Comparison of ENCODE assay signal across 16 cellular contexts in genomic region chr16:19331794-19332193, GRCh38. TPM values are rescaled to one million over a fixed set of nuclear protein-coding genes. Genes with fewer than 3 reads are reported as not detected.
DNase-seq lines count a peak whose midpoint lies in the region; ATAC-seq, FAIRE-seq and TF ChIP-seq lines count a peak whose summit lies in the region.
"Had no signal": no experiment of that assay in that cellular context is flagged by ENCODE, and none has a peak within 500 bp of the region (broad histone marks: within the 10 kb centered on the region; RNA-seq: fewer than 3 reads in every experiment).

No MANE protein-coding gene starts in this region.

- intact Hi-C loops in PC-9 (cut with micrococcal nuclease; ENCODE audit: unreplicated experiment): no loop called here
- intact Hi-C loops in K562 (cut with micrococcal nuclease): no loop called here
- intact Hi-C loops in stomach (cut with DNase I; ENCODE audit: low total_unique reads): no loop called here

- POLR2A ChIA-PET in PC-9 (lab: Charles Lee; ENCODE audit: unreplicated experiment): no interaction called here
- POLR2A ChIA-PET in K562 (lab: Yijun Ruan, JAX): interaction anchor here (0.5 to 0.6 kb wide), 2 partner anchors 14 to 125 kb away, joined by 3 read pairs; no protein-coding TSS in a partner anchor

- DNase-seq in PC-9 (no peak), K562 (ENCODE audit: extremely low read depth in 1 of 4, low spot score in 3 of 4) (peak in 1 of 4 experiments; percentile 23), stomach (no peak), NCI-H2081 (lab: John Stamatoyannopoulos, UW) (no peak), NCI-H187 (lab: John Stamatoyannopoulos, UW) (no peak)
- DNase-seq: Caco-2; CD4-positive, alpha-beta memory T cell; DND-41; GM23248; H9; HFFc6 had no signal

- CTCF ChIA-PET in PC-9 (lab: Charles Lee): no interaction called here
- CTCF ChIA-PET in K562 (lab: Yijun Ruan, JAX; ENCODE audit: low intra/inter-chr PET ratio): no interaction called here

- H3K4me1 ChIP-seq in PC-9 (replicated peaks; ENCODE audit: insufficient read depth) (peaks cover 21% of the 10 kb centered on the region), K562 (replicated peaks in 1 of 2; ENCODE audit: control insufficient read depth in 2 of 2, insufficient read depth in 2 of 2, low read length in 2 of 2) (peaks cover 0 to 10% of the 10 kb centered on the region in 2 experiments; a peak in 3 of 5 replicates), stomach (peaks cover 0 to 20% (median 16%) of the 10 kb centered on the region in 4 donors)
- H3K4me1 ChIP-seq: Caco-2 had no signal

- H3K9me3 ChIP-seq in PC-9 (ENCODE audit: insufficient read depth, low read depth) (no peaks in the 10 kb centered on the region; the same call in 1 of the 2 replicates), K562 (replicated peaks; ENCODE audit: control insufficient read depth, insufficient read depth, low read depth, low read length) (no peaks in the 10 kb centered on the region), stomach (no peaks in the 10 kb centered on the region)
- H3K9me3 ChIP-seq: Caco-2 had no signal

- H3K4me3 ChIP-seq in PC-9: no peak overlapping the region
- H3K4me3 ChIP-seq in K562: no peak overlapping the region
- no peak overlapping the region for H3K4me3 ChIP-seq in stomach
- H3K4me3 ChIP-seq: GM23248 had no signal

- TF ChIP-seq CTCF in PC-9 (conservative IDR thresholded peaks at IDR 0.05) (no peak), K562 (IDR thresholded peaks at IDR 0.05 in 2 of 3, conservative IDR thresholded peaks at IDR 0.05 in 1 of 3; ENCODE audit: insufficient read depth in 2 of 3, low read depth in 1 of 3, low read length in 3 of 3) (no peak), stomach (IDR thresholded peaks at IDR 0.05) (no peak)

- no peak for TF ChIP-seq RAD21 in K562 (CRISPR knock-in tag; conservative IDR thresholded peaks at IDR 0.05 in 1 of 2, IDR thresholded peaks at IDR 0.05 in 1 of 2)

- H4K20me1 ChIP-seq in PC-9 (ENCODE audit: insufficient read depth): no peaks in the 10 kb centered on the region
- no peaks in the 10 kb centered on the region for H4K20me1 ChIP-seq in K562 (replicated peaks; ENCODE audit: control insufficient read depth, insufficient read depth, low read length)

- H3F3A ChIP-seq in PC-9 (ENCODE audit: insufficient read depth, low read depth): peaks cover 15% of the 10 kb centered on the region; the same call in 1 of the 2 replicates

- peak; percentile 15 for FAIRE-seq in K562 (lab: Jason Lieb, UNC)
- FAIRE-seq: G401.6, GM12892 had no signal

- no peak overlapping the region for H2AFZ ChIP-seq in PC-9
- peak overlapping the region; percentile 82 for H2AFZ ChIP-seq in K562 (ENCODE audit: low read depth, low read length)
- H2AFZ ChIP-seq: GM23248 had no signal

- peak overlapping the region; percentile 73; the same call in 1 of the 2 replicates for H3K27ac ChIP-seq in PC-9
- peak overlapping the region; percentile 53; the same call in 1 of the 3 replicates for H3K27ac ChIP-seq in K562 (ENCODE audit: extremely low read depth, low read depth, low read length)
- peak overlapping the region in 3 of 5 donors; percentile 66 to 81 (median 71) for H3K27ac ChIP-seq in stomach
- H3K27ac ChIP-seq: GM23248 had no signal

- H3K79me2 ChIP-seq in PC-9 (ENCODE audit: low read depth) (no peaks in the 10 kb centered on the region), K562 (ENCODE audit: control insufficient read depth, insufficient read depth, low read length) (no peaks in the 10 kb centered on the region)

- BruUV-seq in PC-9 (replicated peaks; lab: Mats Ljungman, UMichigan): no TSS peak
- no TSS peak for BruUV-seq in K562 (replicated peaks; lab: Mats Ljungman, UMichigan)

- in situ Hi-C loops in K562 (cut with MboI): no loop called here

- no peaks in the 10 kb centered on the region for H3K9me2 ChIP-seq in PC-9 (ENCODE audit: insufficient read depth)

- TF ChIP-seq EP300 in K562 (IDR thresholded peaks at IDR 0.05; ENCODE audit: low read length): no peak
- no peak for TF ChIP-seq EP300 in stomach (IDR thresholded peaks at IDR 0.05)

- H3K9me1 ChIP-seq in K562 (ENCODE audit: control insufficient read depth, insufficient read depth, low read length): no peaks in the 10 kb centered on the region

- no peak overlapping the region for H3K9ac ChIP-seq in K562 (ENCODE audit: insufficient read depth in 1 of 2, low read depth in 2 of 2, low read length in 2 of 2)
- H3K9ac ChIP-seq: GM23248 had no signal

- H3K27me3 ChIP-seq in PC-9 (ENCODE audit: insufficient read depth, low read depth) (no peaks in the 10 kb centered on the region), K562 (ENCODE audit: control insufficient read depth in 2 of 2, insufficient read depth in 2 of 2, low read length in 2 of 2) (peaks cover 0 to 8% of the 10 kb centered on the region in 2 experiments; a peak in 1 of 5 replicates), stomach (no peaks in the 10 kb centered on the region)

- TF ChIP-seq POLR2A in K562 (conservative IDR thresholded peaks at IDR 0.05) (no peak), stomach (IDR thresholded peaks at IDR 0.05) (no peak)

- no peak for ATAC-seq in K562
- no peak for ATAC-seq in HG02623 (IDR thresholded peaks at IDR 0.05; ENCODE audit: unreplicated experiment)

- H3K4me2 ChIP-seq in PC-9: no peak overlapping the region
- H3K4me2 ChIP-seq in K562 (ENCODE audit: insufficient read depth, low read length): no peak overlapping the region

- 0% methylated on average over 4 of the region's 4 CpGs for whole genome bisulfite sequencing in K562 (ENCODE audit: insufficient coverage, low coverage, missing lambda C conversion rate)
- 64 to 77% (median 70%) methylated on average over 4 of the region's 4 CpGs for WGBS in stomach, 5 donors

- H3K36me3 ChIP-seq in PC-9 (ENCODE audit: low read depth) (no peaks in the 10 kb centered on the region), K562 (ENCODE audit: control insufficient read depth, insufficient read depth, low read length) (no peaks in the 10 kb centered on the region), stomach (no peaks in the 10 kb centered on the region)

TF ChIP-seq in K562, 482 proteins besides CTCF, POLR2A, EP300 and RAD21 (continues in another document):
- peak in 1 of 2 experiments; percentile 96; a peak in 2 of 4 replicates for TF ChIP-seq SRF (CRISPR knock-in tag; IDR thresholded peaks at IDR 0.05)

RNA-seq across cellular contexts. Expression of gene CLEC19A, which starts 46.3 kb away (rescaled TPM):
- 0.38 and 0.41 TPM in 2 replicates for total RNA-seq in PC-9 (2021)
- not detected in 2 replicates for total RNA-seq in K562 (2011; cell fraction: chromatin; rRNA removed; ENCODE audit: low replicate concordance)
- not detected in 2 replicates for total RNA-seq in K562 (2011; cell fraction: nucleolus; rRNA removed)
- not detected in 2 replicates for total RNA-seq in K562 (2011; cell fraction: nucleoplasm; rRNA removed)
- not detected in 2 replicates for total RNA-seq in K562 (2014; rRNA removed)
- not detected in 2 replicates for total RNA-seq in K562 (2014; rRNA removed; fragmentation: Illumina TruSeq; extraction: Trizol)
- total RNA-seq in K562 (2015; rRNA removed; fragmentation: Illumina TruSeq; extraction: Trizol): not detected in 2 replicates
- total RNA-seq in K562 (2021): not detected in 2 replicates
- not detected in 2 replicates for polyA plus RNA-seq in K562 (2011; rRNA removed)
- not detected in 2 replicates for polyA plus RNA-seq in K562 (2011; cell fraction: cytosol; rRNA removed)
- polyA plus RNA-seq in K562 (2011; cell fraction: nucleus; rRNA removed): not detected in 2 replicates
- not detected in 2 replicates for polyA plus RNA-seq in K562 (2012)
- not detected in 2 replicates for polyA plus RNA-seq in K562 (2014; fragmentation: Illumina TruSeq; extraction: Trizol)
- polyA plus RNA-seq in K562 (2014; fragmentation: Nextera tagmentation; extraction: Ambion mirVana): not detected
- not detected in 2 replicates for polyA plus RNA-seq in K562 (2014; rRNA removed)
- polyA minus RNA-seq in K562 (2011; rRNA and poly(A)+ RNA removed): not detected in 2 replicates
- not detected in 2 replicates for polyA minus RNA-seq in K562 (2011; cell fraction: cytosol; rRNA and poly(A)+ RNA removed)
- not detected in 2 replicates for polyA minus RNA-seq in K562 (2011; cell fraction: nucleus; rRNA and poly(A)+ RNA removed)
- total RNA-seq in stomach: under 1 TPM in 1 of 5 donors, not detected in 4; 0.37 TPM
- not detected for polyA plus RNA-seq in stomach
- total RNA-seq: A673; Caco-2; CD4-positive, alpha-beta memory T cell; GM23248; H9; HFFc6 had no signal
- polyA plus RNA-seq: BJ; CD4-positive, alpha-beta memory T cell; GM23248 had no signal
